ENCODE assay signal across 2 cellular contexts in the genomic region with DNA sequence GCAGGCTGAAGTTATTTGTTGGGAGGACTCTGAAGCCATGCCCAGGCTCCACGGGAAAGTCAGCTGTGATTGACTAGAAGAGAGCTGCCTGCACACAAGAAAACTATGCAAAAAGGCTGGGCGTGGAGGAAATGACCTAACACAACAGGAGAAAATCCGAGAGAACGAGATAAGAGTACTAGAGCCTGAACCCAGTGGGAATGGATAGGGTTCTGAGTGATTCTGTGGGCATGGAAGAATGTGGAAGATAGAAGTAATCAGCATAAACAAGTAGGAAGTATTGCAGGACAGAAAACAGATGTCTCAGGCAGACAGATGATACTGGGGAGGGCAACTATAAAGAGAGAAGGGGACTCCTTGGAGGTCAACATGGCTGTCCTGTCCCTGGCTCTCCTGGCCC.
TF ChIP-seq lines count a peak whose summit lies in the region.

No MANE protein-coding gene starts in this region.

TF ChIP-seq in SK-N-SH treated with all-trans-retinoic acid at 6 μM for 48 hours, 23 proteins besides CTCF, POLR2A, EP300 and RAD21:
- TF ChIP-seq RARB (CRISPR knock-in tag; IDR thresholded peaks at IDR 0.05) (no peak), ISL1 (CRISPR knock-in tag; IDR thresholded peaks at IDR 0.05) (no peak), ZNF70 (CRISPR knock-in tag; IDR thresholded peaks at IDR 0.05) (no peak), BACH2 (CRISPR knock-in tag; IDR thresholded peaks at IDR 0.05; ENCODE audit: borderline replicate concordance) (no peak), PPARA (CRISPR knock-in tag; IDR thresholded peaks at IDR 0.05; ENCODE audit: borderline replicate concordance) (no peak), TOX (CRISPR knock-in tag; IDR thresholded peaks at IDR 0.05; ENCODE audit: borderline replicate concordance) (no peak), ARNTL (CRISPR knock-in tag; IDR thresholded peaks at IDR 0.05; ENCODE audit: borderline replicate concordance, low read depth) (no peak), GLIS3 (CRISPR knock-in tag; IDR thresholded peaks at IDR 0.05) (no peak), ZFP30 (CRISPR knock-in tag; IDR thresholded peaks at IDR 0.05) (no peak)
- TF ChIP-seq, protein P1, sequence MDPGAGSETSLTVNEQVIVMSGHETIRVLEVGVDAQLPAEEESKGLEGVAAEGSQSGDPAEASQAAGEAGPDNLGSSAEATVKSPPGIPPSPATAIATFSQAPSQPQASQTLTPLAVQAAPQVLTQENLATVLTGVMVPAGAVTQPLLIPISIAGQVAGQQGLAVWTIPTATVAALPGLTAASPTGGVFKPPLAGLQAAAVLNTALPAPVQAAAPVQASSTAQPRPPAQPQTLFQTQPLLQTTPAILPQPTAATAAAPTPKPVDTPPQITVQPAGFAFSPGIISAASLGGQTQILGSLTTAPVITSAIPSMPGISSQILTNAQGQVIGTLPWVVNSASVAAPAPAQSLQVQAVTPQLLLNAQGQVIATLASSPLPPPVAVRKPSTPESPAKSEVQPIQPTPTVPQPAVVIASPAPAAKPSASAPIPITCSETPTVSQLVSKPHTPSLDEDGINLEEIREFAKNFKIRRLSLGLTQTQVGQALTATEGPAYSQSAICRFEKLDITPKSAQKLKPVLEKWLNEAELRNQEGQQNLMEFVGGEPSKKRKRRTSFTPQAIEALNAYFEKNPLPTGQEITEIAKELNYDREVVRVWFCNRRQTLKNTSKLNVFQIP (CRISPR knock-in tag; IDR thresholded peaks at IDR 0.05; ENCODE audit: borderline replicate concordance, low read depth) = no peak

TF ChIP-seq in GM23338, 12 proteins besides CTCF, POLR2A, EP300 and RAD21:
- TF ChIP-seq EZH2 (IDR thresholded peaks at IDR 0.05; ENCODE audit: low read depth, unreplicated experiment) (no peak), ZNF331 (CRISPR knock-in tag; IDR thresholded peaks at IDR 0.05; ENCODE audit: low read depth) (no peak), ZNF114 (CRISPR knock-in tag; IDR thresholded peaks at IDR 0.05) (no peak), STAT1 (IDR thresholded peaks at IDR 0.05; ENCODE audit: unreplicated experiment) (no peak)
